9 cellular contexts compared by ENCODE assay signal in the genomic region with DNA sequence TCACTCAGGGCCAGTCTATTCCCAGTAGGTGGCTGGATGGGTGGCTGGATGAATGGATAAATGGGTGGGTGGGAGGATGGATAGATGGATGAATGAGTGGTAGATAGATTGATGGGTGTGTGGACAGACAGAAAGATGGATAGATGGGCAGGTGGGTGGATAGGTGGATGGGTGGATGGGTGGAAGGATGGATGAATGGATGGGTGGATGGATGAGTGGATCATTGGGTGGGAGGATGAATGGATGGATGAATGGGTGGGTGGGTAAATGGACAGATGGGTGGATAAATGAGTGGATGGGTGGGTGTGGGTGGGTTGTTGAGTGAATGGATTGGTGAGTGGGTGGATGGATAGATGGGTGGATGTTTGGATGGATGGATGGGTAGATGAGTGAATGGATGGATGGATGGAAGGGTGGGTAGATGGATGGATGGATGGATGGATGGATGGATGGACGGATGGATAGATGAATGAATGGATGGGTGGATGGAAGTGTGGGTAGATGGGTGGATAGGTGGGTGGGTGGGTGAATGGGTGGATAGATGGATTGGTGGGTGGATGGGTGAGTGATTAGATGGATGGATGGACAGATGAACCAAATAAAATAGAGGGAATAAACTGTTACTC.
"Had no signal": no experiment of that assay in that cellular context is flagged by ENCODE, and none has a peak within 500 bp of the region (broad histone marks: within the 10 kb centered on the region; RNA-seq: fewer than 3 reads in every experiment).

No MANE protein-coding gene starts in this region.

- ATAC-seq: HCT116, HepG2 had no signal

- H3K4me3 ChIP-seq: GM23248 had no signal

- H3K9ac ChIP-seq: GM23248, KMS-11 had no signal

- H3K4me2 ChIP-seq: KMS-11 had no signal

- H2AFZ ChIP-seq: GM23248 had no signal

- FAIRE-seq: H54, HepG2 had no signal

- DNase-seq: GM23248, GOT3, H9, KBM-7 had no signal

- H3K27ac ChIP-seq: GM23248, HL-60, KMS-11 had no signal
